Comparison of ENCODE assay signal across 10 cellular contexts in genomic region chr15:63605816-63606215, GRCh38. TPM values are rescaled to one million over a fixed set of nuclear protein-coding genes. Genes with fewer than 3 reads are reported as not detected.
DNase-seq lines count a peak whose midpoint lies in the region; ATAC-seq, FAIRE-seq and TF ChIP-seq lines count a peak whose summit lies in the region.
"Had no signal": no experiment of that assay in that cellular context is flagged by ENCODE, and none has a peak within 500 bp of the region (broad histone marks: within the 10 kb centered on the region; RNA-seq: fewer than 3 reads in every experiment).

No MANE protein-coding gene starts in this region.

- no peaks in the 10 kb centered on the region for H3K9me3 ChIP-seq in GM12878 (replicated peaks; ENCODE audit: control insufficient read depth, insufficient read depth, low read length)

- H3K27me3 ChIP-seq in GM12878 (replicated peaks in 1 of 2; ENCODE audit: control insufficient read depth in 2 of 2, insufficient read depth in 2 of 2, low read length in 1 of 2): no peaks in the 10 kb centered on the region

- no peak overlapping the region for H3K27ac ChIP-seq in GM12878 (ENCODE audit: control insufficient read depth, insufficient read depth)

- H2AFZ ChIP-seq in GM12878 (ENCODE audit: control insufficient read depth, low read depth, low read length): no peak overlapping the region

- no peaks in the 10 kb centered on the region for H3K9me3 Mint-ChIP-seq in activated CD4-positive, alpha-beta T cell treated with anti-CD3 and anti-CD28 coated beads for 36 hours (ENCODE audit: low read depth)

- H4K20me1 ChIP-seq in GM12878 (ENCODE audit: control insufficient read depth, insufficient read depth): no peaks in the 10 kb centered on the region

- H3K36me3 Mint-ChIP-seq in activated CD4-positive, alpha-beta T cell treated with anti-CD3 and anti-CD28 coated beads for 36 hours (ENCODE audit: low read depth): peaks cover 13% of the 10 kb centered on the region

- 31% methylated on average over 7 of the region's 7 CpGs for WGBS in GM12878 (ENCODE audit: insufficient coverage, insufficient replicate concordance, low lambda C conversion rate, missing lambda C conversion rate)

- intact Hi-C loops in activated CD4-positive, alpha-beta T cell treated with anti-CD3 and anti-CD28 coated beads for 36 hours (cut with DNase I, micrococcal nuclease): loop anchor here (5.0 to 10.0 kb wide), 2 partner anchors 321 to 546 kb away; partner anchors contain the start of gene SNX22 (in 1 of the 2)
- intact Hi-C loops in GM12878 (cut with micrococcal nuclease; ENCODE audit: unreplicated experiment): no loop called here

- FAIRE-seq in GM12878 (lab: Jason Lieb, UNC): no peak

- POLR2A ChIA-PET in activated CD4-positive, alpha-beta T cell treated with anti-CD3 and anti-CD28 coated beads for 36 hours (lab: Charles Lee): interaction anchor here (1.0 kb wide), 1 partner anchor 102 kb away, joined by 15 read pairs; no protein-coding TSS in a partner anchor
- POLR2A ChIA-PET in GM12878 (lab: Charles Lee): no interaction called here

- peaks cover 24% of the 10 kb centered on the region for H3K4me1 ChIP-seq in GM12878 (ENCODE audit: control insufficient read depth, insufficient read depth, low read length)

- peaks cover 55% of the 10 kb centered on the region for H3K4me1 Mint-ChIP-seq in activated CD4-positive, alpha-beta T cell treated with anti-CD3 and anti-CD28 coated beads for 36 hours

- DNase-seq in GM13976 (ENCODE audit: low spot score) (peak; percentile 55), GM12878 (ENCODE audit: low read depth, low spot score) (no peak), AG08396 (ENCODE audit: low spot score) (no peak), 8988T (no peak)
- DNase-seq in activated CD4-positive, alpha-beta T cell treated with anti-CD3 and anti-CD28 coated beads for 36 hours: peak; percentile 83
- peak; percentile 43 to 46 for DNase-seq in stimulated activated CD8-positive, alpha-beta memory T cell treated with anti-CD3 and anti-CD28 coated beads, Interleukin-15, amount 100 ng/mL, for 48 hours (ENCODE audit: low read depth in 2 of 2)
- DNase-seq: occipital lobe, OCI-M1 had no signal

- in situ Hi-C loops in GM13976 (cut with MboI; ENCODE audit: low sequenced_read_pairs, unreplicated experiment) (loop anchor here (25.0 kb wide), 2 partner anchors 281 to 319 kb away; partner anchors contain the start of gene APH1B), GM12878 (cut with MboI) (no loop called here)

- H3K27ac Mint-ChIP-seq in activated CD4-positive, alpha-beta T cell treated with anti-CD3 and anti-CD28 coated beads for 36 hours: peak overlapping the region; percentile 86

- TF ChIP-seq POLR2A in GM12878 (IDR thresholded peaks at IDR 0.05; ENCODE audit: low read depth, low read length): no peak

- no peak overlapping the region for H3K4me3 ChIP-seq in GM12878

- no TSS peak for BruUV-seq in GM12878 (replicated peaks; lab: Mats Ljungman, UMichigan)

- SMC1A ChIA-PET in GM12878 (lab: Charles Lee; ENCODE audit: uncharacterized antibody, unreplicated experiment): interaction anchor here (1.0 to 2.9 kb wide), 7 partner anchors 10 to 463 kb away, joined by 3 to 7 read pairs (median 4); no protein-coding TSS in a partner anchor

- no peaks in the 10 kb centered on the region for H3K27me3 Mint-ChIP-seq in activated CD4-positive, alpha-beta T cell treated with anti-CD3 and anti-CD28 coated beads for 36 hours

- H3K4me3 Mint-ChIP-seq in activated CD4-positive, alpha-beta T cell treated with anti-CD3 and anti-CD28 coated beads for 36 hours: no peak overlapping the region

- CTCF ChIA-PET in activated CD4-positive, alpha-beta T cell treated with anti-CD3 and anti-CD28 coated beads for 36 hours (lab: Charles Lee): interaction anchor here (1.0 to 1.6 kb wide), 3 partner anchors 9 to 461 kb away, joined by 4 to 5 read pairs (median 5); no protein-coding TSS in a partner anchor
- CTCF ChIA-PET in GM12878 (lab: Yijun Ruan, JAX): interaction anchor here (1.0 to 3.6 kb wide), 5 partner anchors 9 to 462 kb away, joined by 3 to 17 read pairs (median 3); no protein-coding TSS in a partner anchor

- no peak for TF ChIP-seq EP300 in GM12878 (IDR thresholded peaks at IDR 0.05; ENCODE audit: borderline replicate concordance in 1 of 2, control insufficient read depth in 1 of 2, low read depth in 2 of 2, low read length in 2 of 2)

- peaks cover 11 to 14% of the 10 kb centered on the region in 2 experiments for H3K36me3 ChIP-seq in GM12878 (ENCODE audit: control insufficient read depth in 2 of 2, insufficient read depth in 2 of 2, low read length in 1 of 2)

- TF ChIP-seq RAD21 in GM12878 (IDR thresholded peaks at IDR 0.05; ENCODE audit: insufficient read depth, low read depth, low read length): no peak

- peaks cover 6% of the 10 kb centered on the region; the same call in 1 of the 2 replicates for H3K79me2 ChIP-seq in GM12878 (ENCODE audit: control insufficient read depth, insufficient read depth, low read length)

- no peak overlapping the region; the same call in 1 of the 2 replicates for H3K4me2 ChIP-seq in GM12878 (ENCODE audit: control insufficient read depth, insufficient read depth)

- no peak overlapping the region for H3K9ac ChIP-seq in GM12878 (ENCODE audit: control insufficient read depth, insufficient read depth, low read length)

- RAD21 ChIA-PET in GM12878 (lab: Charles Lee; ENCODE audit: unreplicated experiment): interaction anchor here (0.7 to 1.5 kb wide), 4 partner anchors 9 to 245 kb away, joined by 3 read pairs; no protein-coding TSS in a partner anchor

- peak; percentile 81 for ATAC-seq in activated CD4-positive, alpha-beta T cell treated with anti-CD3 and anti-CD28 coated beads for 36 hours
- ATAC-seq in GM12878 (peak; percentile 16), GM21576 (IDR thresholded peaks at IDR 0.05; ENCODE audit: unreplicated experiment) (no peak), GM19455 (IDR thresholded peaks at IDR 0.05; ENCODE audit: unreplicated experiment) (no peak)

- no peak for TF ChIP-seq CTCF in GM13976 (IDR thresholded peaks at IDR 0.05; ENCODE audit: borderline replicate concordance, control extremely low read depth, extremely low read depth, insufficient read depth, missing control alignments)
- no peak for TF ChIP-seq CTCF in GM12878 (IDR thresholded peaks at IDR 0.05 in 2 of 3, conservative IDR thresholded peaks at IDR 0.05 in 1 of 3; ENCODE audit: control insufficient read depth in 2 of 3, extremely low read depth in 1 of 3, insufficient read depth in 1 of 3, low read depth in 3 of 3, low read length in 3 of 3)

TF ChIP-seq in GM12878, 131 proteins besides CTCF, POLR2A, EP300 and RAD21:
- TF ChIP-seq POLR2AphosphoS5 (IDR thresholded peaks at IDR 0.05; ENCODE audit: low read length) (peak; percentile 30; the same call in 1 of the 2 replicates), SPI1 (IDR thresholded peaks at IDR 0.05; ENCODE audit: borderline replicate concordance, insufficient read depth, low read depth, low read length) (peak; percentile 54; the same call in 1 of the 2 replicates), USF1 (IDR thresholded peaks at IDR 0.05; ENCODE audit: borderline replicate concordance, extremely low read length, insufficient read depth, low read depth, low read length) (no peak), NR2C1 (IDR thresholded peaks at IDR 0.05) (no peak), HDGF (IDR thresholded peaks at IDR 0.05) (no peak), GATAD2B (conservative IDR thresholded peaks at IDR 0.05; ENCODE audit: low read depth) (no peak)

RNA-seq across cellular contexts. Expression of gene FBXL22, which starts 8.6 kb away (rescaled TPM):
- under 1 TPM; 0.61 to 0.69 TPM for total RNA-seq in activated CD4-positive, alpha-beta T cell treated with anti-CD3 and anti-CD28 coated beads for 36 hours
- total RNA-seq in GM12878 (2013; cell fraction: nucleolus; rRNA removed): 1.2 and 2.1 TPM in 2 replicates
- total RNA-seq in GM12878 (2014; rRNA removed) (0.62 and 0.87 TPM in 2 replicates), GM12878 (2014; rRNA removed; fragmentation: Illumina TruSeq; extraction: Trizol) (0.28 and 0.40 TPM in 2 replicates), GM12878 (2021) (0.45 and 0.82 TPM in 2 replicates)
- polyA plus RNA-seq in GM12878 (2011; ENCODE audit: low read depth): 0.16 TPM
- polyA plus RNA-seq in GM12878 (2011; rRNA removed) (0.10 and 0.24 TPM in 2 replicates), GM12878 (2014; fragmentation: Illumina TruSeq; extraction: Trizol) (0.24 and 0.41 TPM in 2 replicates), GM12878 (2014; fragmentation: Nextera tagmentation; extraction: Ambion mirVana) (under 1 TPM; 0.05 to 0.07 TPM), GM12878 (2014; rRNA removed) (0.34 and 0.67 TPM in 2 replicates), GM12878 (2016; fragmentation: Nextera tagmentation; extraction: Ambion mirVana) (1 to 10 TPM; 2.4 to 2.6 TPM)
- polyA plus RNA-seq in GM12878 (2011; cell fraction: cytosol; rRNA removed): 0.12 and 0.28 TPM in 2 replicates
- 0.52 and 0.76 TPM in 2 replicates for polyA plus RNA-seq in GM12878 (2011; cell fraction: nucleus; rRNA removed)
- 0.52 and 0.57 TPM in 2 replicates for polyA plus RNA-seq in GM12878 (2012)
- polyA minus RNA-seq in GM12878 (2011; rRNA and poly(A)+ RNA removed): 0.46 and 0.51 TPM in 2 replicates
- polyA minus RNA-seq in GM12878 (2011; cell fraction: cytosol; rRNA and poly(A)+ RNA removed): 1.7 TPM in 1 of 2 replicates, not detected in the other
- polyA minus RNA-seq in GM12878 (2011; cell fraction: nucleus; rRNA and poly(A)+ RNA removed): 2.1 and 2.8 TPM in 2 replicates

Comparison
In these comparisons a context has a peak if more than half of its experiments do, and no peak if none do; other contexts are left out.
1. DNase-seq: peak in GM13976 (single experiment), activated CD4-positive, alpha-beta T cell treated with anti-CD3 and anti-CD28 coated beads for 36 hours (single experiment) and stimulated activated CD8-positive, alpha-beta memory T cell treated with anti-CD3 and anti-CD28 coated beads, Interleukin-15, amount 100 ng/mL, for 48 hours (2 of 2); none in GM12878 (single experiment), AG08396 (single experiment) and 8988T (single experiment).
2. ATAC-seq: peak in activated CD4-positive, alpha-beta T cell treated with anti-CD3 and anti-CD28 coated beads for 36 hours (single experiment) and GM12878 (single experiment); none in GM21576 (single experiment) and GM19455 (single experiment).